10 cellular contexts compared by ENCODE assay signal in the genomic region with DNA sequence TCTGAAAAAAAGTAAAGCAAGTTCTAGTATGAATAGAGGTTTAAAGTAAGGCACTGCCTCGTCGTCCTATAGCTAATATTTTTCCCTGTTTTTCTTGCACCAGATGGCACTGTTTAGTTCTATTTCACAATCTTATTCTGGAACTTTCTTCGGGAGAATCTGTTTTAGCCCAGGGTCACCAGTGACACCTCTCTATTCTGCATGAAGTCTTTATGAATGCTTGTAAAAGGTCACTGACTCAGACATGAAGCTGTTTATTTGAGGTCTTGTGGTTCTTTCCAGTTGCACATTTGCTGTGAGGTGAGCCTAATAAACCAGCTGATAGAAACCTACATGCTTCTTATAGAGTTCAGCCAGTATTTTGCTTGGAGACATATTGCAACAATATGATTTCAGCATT.
DNase-seq lines count a peak whose midpoint lies in the region; ATAC-seq and TF ChIP-seq lines count a peak whose summit lies in the region.
"Had no signal": no experiment of that assay in that cellular context is flagged by ENCODE, and none has a peak within 500 bp of the region (broad histone marks: within the 10 kb centered on the region; RNA-seq: fewer than 3 reads in every experiment).

No MANE protein-coding gene starts in this region.

- H3K4me1 ChIP-seq in A673 (ENCODE audit: insufficient read depth, low read length, poor library complexity, severe bottlenecking): peaks cover 44% of the 10 kb centered on the region
- peaks cover 17% of the 10 kb centered on the region for H3K4me1 ChIP-seq in KMS-11 (ENCODE audit: low read depth, poor library complexity, severe bottlenecking)
- H3K4me1 ChIP-seq in left lung: no peaks in the 10 kb centered on the region

- H3K36me3 ChIP-seq in A673 (ENCODE audit: insufficient read depth, low read length, poor library complexity, severe bottlenecking) (no peaks in the 10 kb centered on the region), KMS-11 (ENCODE audit: insufficient read depth) (no peaks in the 10 kb centered on the region), left lung (no peaks in the 10 kb centered on the region)

- H4K20me1 ChIP-seq in KMS-11 (ENCODE audit: insufficient read depth): no peaks in the 10 kb centered on the region

- H3K9me3 ChIP-seq in A673 (ENCODE audit: low read depth, low read length, poor library complexity, severe bottlenecking) (no peaks in the 10 kb centered on the region), left lung (no peaks in the 10 kb centered on the region)

- H3K4me2 ChIP-seq in KMS-11: peak overlapping the region; percentile 10; the same call in 1 of the 2 replicates

- peaks cover 4% of the 10 kb centered on the region for H3K27me3 Mint-ChIP-seq in brain
- no peaks in the 10 kb centered on the region for H3K27me3 Mint-ChIP-seq in T-cell
- H3K27me3 Mint-ChIP-seq: T-helper 17 cell had no signal

- peaks cover 55% of the 10 kb centered on the region for H3K4me1 Mint-ChIP-seq in brain
- H3K4me1 Mint-ChIP-seq in T-cell: no peaks in the 10 kb centered on the region
- H3K4me1 Mint-ChIP-seq: T-helper 17 cell had no signal

- CTCF ChIA-PET in A673 (lab: Charles Lee): interaction anchor here (0.5 to 2.6 kb wide), 6 partner anchors 50 to 1044 kb away, joined by 3 to 31 read pairs (median 6); no protein-coding TSS in a partner anchor
- CTCF ChIA-PET in T-cell (lab: Charles Lee): interaction anchor here in 1 of 2 donors (0.5 kb wide), 1 partner anchor 736 kb away, joined by 3 read pairs; no protein-coding TSS in a partner anchor

- H3K4me3 ChIP-seq in A673 (ENCODE audit: low read depth, low read length, poor library complexity, severe bottlenecking) (no peak overlapping the region), KMS-11 (IDR thresholded peaks at IDR 0.05; ENCODE audit: insufficient read depth, low read depth, low read length) (no peak overlapping the region), left lung (no peak overlapping the region)

- no peaks in the 10 kb centered on the region for H3K36me3 Mint-ChIP-seq in brain
- H3K36me3 Mint-ChIP-seq in T-cell: no peaks in the 10 kb centered on the region

- no peaks in the 10 kb centered on the region for H3K27me3 ChIP-seq in A673 (replicated peaks; ENCODE audit: insufficient read depth, low read depth, low read length, poor library complexity)
- no peaks in the 10 kb centered on the region for H3K27me3 ChIP-seq in KMS-11 (ENCODE audit: insufficient read depth, low read depth)
- no peaks in the 10 kb centered on the region for H3K27me3 ChIP-seq in left lung

- H3K9me3 Mint-ChIP-seq in brain: no peaks in the 10 kb centered on the region
- no peaks in the 10 kb centered on the region for H3K9me3 Mint-ChIP-seq in T-cell
- H3K9me3 Mint-ChIP-seq: activated naive CD4-positive, alpha-beta T cell treated with anti-CD3 and anti-CD28 coated beads for 36 hours had no signal

- POLR2A ChIA-PET in A673 (lab: Charles Lee; ENCODE audit: low non-redundant PET): interaction anchor here (0.6 kb wide), 1 partner anchor 461 kb away, joined by 8 read pairs; no protein-coding TSS in a partner anchor
- POLR2A ChIA-PET in T-cell (lab: Charles Lee): no interaction called here

- DNase-seq in A673 (ENCODE audit: low spot score) (peak; percentile 62), left lung (no peak), T-cell (no peak)
- DNase-seq in stimulated activated CD4-positive, alpha-beta T cell treated with anti-CD3 and anti-CD28 coated beads, Interleukin-12 subunit alpha, Interleukin-12 subunit beta, amount 100 ng/mL, for 4 hours: no peak
- DNase-seq: activated naive CD4-positive, alpha-beta T cell treated with anti-CD3 and anti-CD28 coated beads for 36 hours; T-helper 17 cell had no signal

- BruUV-seq in A673 (replicated peaks; lab: Mats Ljungman, UMichigan): no TSS peak

- H2AFZ ChIP-seq in KMS-11 (ENCODE audit: low read depth): 0 out of 2 replicates have a peak overlapping the region, but pooled peaks have one; percentile 10

- intact Hi-C loops in A673 (cut with micrococcal nuclease; ENCODE audit: unreplicated experiment) (loop anchor here (1.0 to 10.0 kb wide), 7 partner anchors 55 to 1360 kb away; no protein-coding TSS in a partner anchor), left lung (cut with DNase I) (loop anchor here in 1 of 2 donors (5.0 kb wide), 1 partner anchor 120 kb away; no protein-coding TSS in a partner anchor)

- peak overlapping the region; percentile 55 for H3K27ac ChIP-seq in A673 (ENCODE audit: low read depth, low read length, poor library complexity, severe bottlenecking)
- no peak overlapping the region for H3K27ac ChIP-seq in KMS-11
- H3K27ac ChIP-seq in left lung: no peak overlapping the region

- H3K27ac Mint-ChIP-seq in brain: peak overlapping the region; percentile 12 to 91 (median 74)
- no peak overlapping the region for H3K27ac Mint-ChIP-seq in T-cell
- H3K27ac Mint-ChIP-seq: activated naive CD4-positive, alpha-beta T cell treated with anti-CD3 and anti-CD28 coated beads for 36 hours; T-helper 17 cell had no signal

- ATAC-seq in left lung (peak; percentile 60), HG03045 (IDR thresholded peaks at IDR 0.05; ENCODE audit: unreplicated experiment) (no peak), T-cell (replicated peaks in 1 of 4) (no peak), HG03521 (IDR thresholded peaks at IDR 0.05; ENCODE audit: unreplicated experiment) (no peak)
- ATAC-seq: T-helper 17 cell had no signal

- H3K9ac ChIP-seq in KMS-11: no peak overlapping the region

- peak; percentile 54 for TF ChIP-seq CTCF in A673 (conservative IDR thresholded peaks at IDR 0.05; ENCODE audit: low read depth, low read length)
- TF ChIP-seq CTCF in KMS-11 (conservative IDR thresholded peaks at IDR 0.05; ENCODE audit: low read depth, low read length): no peak; the same call in 1 of the 2 replicates
- peak; percentile 69 to 71 for TF ChIP-seq CTCF in brain (conservative IDR thresholded peaks at IDR 0.05)
- TF ChIP-seq CTCF in left lung (IDR thresholded peaks at IDR 0.05): peak in 1 of 2 donors; percentile 16

- peak overlapping the region in 2 of 5 experiments; percentile 24 to 45 for H3K4me3 Mint-ChIP-seq in brain
- H3K4me3 Mint-ChIP-seq in T-cell: no peak overlapping the region
- H3K4me3 Mint-ChIP-seq: activated naive CD4-positive, alpha-beta T cell treated with anti-CD3 and anti-CD28 coated beads for 36 hours; T-helper 17 cell had no signal

- no peaks in the 10 kb centered on the region for H3K79me2 ChIP-seq in KMS-11 (ENCODE audit: insufficient read depth, low read depth)

Comparison
In these comparisons a context has a peak if more than half of its experiments do, and no peak if none do; other contexts are left out.
1. H3K27ac Mint-ChIP-seq: peak in brain (5 of 5); none in T-cell (0 of 2).